2 cellular contexts compared by ENCODE assay signal in genomic region chr9:133369923-133370322, GRCh38.
TF ChIP-seq lines count a peak whose summit lies in the region.

No MANE protein-coding gene starts in this region.

TF ChIP-seq in liver, 16 proteins besides CTCF, POLR2A, EP300 and RAD21:
- no peak for TF ChIP-seq HNF4A (conservative IDR thresholded peaks at IDR 0.05)
- no peak for TF ChIP-seq FOXA2 (IDR thresholded peaks at IDR 0.05)
- no peak for TF ChIP-seq YY1 (IDR thresholded peaks at IDR 0.05)
- TF ChIP-seq GABPA (IDR thresholded peaks at IDR 0.05 in 1 of 2, conservative IDR thresholded peaks at IDR 0.05 in 1 of 2), result no peak
- TF ChIP-seq FOXA1 (IDR thresholded peaks at IDR 0.05), result no peak
- TF ChIP-seq TAF1 (conservative IDR thresholded peaks at IDR 0.05), result no peak
- TF ChIP-seq SP1 (IDR thresholded peaks at IDR 0.05), result no peak

TF ChIP-seq in HepG2, 621 proteins besides CTCF, POLR2A, EP300 and RAD21:
- TF ChIP-seq ZNF720 (CRISPR knock-in tag; IDR thresholded peaks at IDR 0.05) (no peak), ZNF446 (CRISPR knock-in tag; IDR thresholded peaks at IDR 0.05) (no peak), NR2F1 (CRISPR knock-in tag; IDR thresholded peaks at IDR 0.05) (no peak), ZNF275 (CRISPR knock-in tag; IDR thresholded peaks at IDR 0.05; ENCODE audit: borderline replicate concordance) (no peak)
